18 cellular contexts compared by ENCODE assay signal in the genomic region with DNA sequence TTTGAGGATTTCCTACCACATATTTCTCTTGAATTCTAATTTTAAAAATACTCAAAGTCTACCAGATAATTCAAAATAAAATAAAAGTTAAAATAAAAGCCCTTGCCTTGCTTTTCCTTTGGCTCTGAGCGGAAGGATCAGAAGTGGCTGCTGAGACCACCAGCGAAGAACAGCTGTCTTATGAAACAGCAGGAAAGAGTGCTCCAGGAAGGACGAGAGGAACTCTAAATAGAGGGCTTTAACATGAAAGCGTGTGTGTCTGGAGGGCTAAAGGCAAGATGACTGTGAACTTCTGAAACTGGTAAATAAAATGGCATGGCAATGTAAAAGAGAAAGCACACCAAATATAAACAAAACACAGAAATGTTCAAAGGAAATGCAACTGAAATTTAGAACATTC.
"Had no signal": no experiment of that assay in that cellular context is flagged by ENCODE, and none has a peak within 500 bp of the region (broad histone marks: within the 10 kb centered on the region; RNA-seq: fewer than 3 reads in every experiment).

No MANE protein-coding gene starts in this region.

- H3K27me3 Mint-ChIP-seq: activated CD8-positive, alpha-beta T cell treated with anti-CD3 and anti-CD28 coated beads for 36 hours; stimulated activated naive CD8-positive, alpha-beta T cell treated with anti-CD3 and anti-CD28 coated beads, Interleukin-15, amount 100 ng/mL, for 72 hours had no signal

- H3K27ac ChIP-seq: body of pancreas, coronary artery, esophagus squamous epithelium, lower lobe of right lung, neural progenitor cell, upper lobe of right lung had no signal

- H3K36me3 ChIP-seq: esophagus squamous epithelium, lower lobe of right lung, neural progenitor cell, upper lobe of right lung had no signal

- FAIRE-seq: small intestine had no signal

- DNase-seq: activated CD4-positive, alpha-beta T cell treated with anti-CD3 and anti-CD28 coated beads for 4 hours; activated CD8-positive, alpha-beta T cell treated with anti-CD3 and anti-CD28 coated beads for 36 hours; activated gamma-delta T cell; activated T-cell treated with anti-CD3 and anti-CD28 coated beads, Interleukin-2, amount 50 U/mL, for 48 hours; body of pancreas; caudate nucleus; esophagus squamous epithelium; left colon; lower lobe of right lung; small intestine; stimulated activated naive CD8-positive, alpha-beta T cell treated with anti-CD3 and anti-CD28 coated beads, Interleukin-15, amount 100 ng/mL, for 72 hours; T-helper 2 cell; upper lobe of right lung had no signal

- H2AFZ ChIP-seq: neural progenitor cell had no signal

- H3K27me3 ChIP-seq: body of pancreas, esophagus squamous epithelium, neural progenitor cell, upper lobe of right lung had no signal

- H3K4me1 Mint-ChIP-seq: stimulated activated naive CD8-positive, alpha-beta T cell treated with anti-CD3 and anti-CD28 coated beads, Interleukin-15, amount 100 ng/mL, for 72 hours had no signal

- H3K9me3 Mint-ChIP-seq: activated CD8-positive, alpha-beta T cell treated with anti-CD3 and anti-CD28 coated beads for 36 hours; mesothelial cell of epicardium had no signal

- H3K36me3 Mint-ChIP-seq: activated naive CD4-positive, alpha-beta T cell treated with anti-CD3 and anti-CD28 coated beads, Interleukin-2, amount 50 U/mL, for 72 hours; mesothelial cell of epicardium had no signal

- H3K4me3 ChIP-seq: body of pancreas, coronary artery, esophagus squamous epithelium, lower lobe of right lung, neural progenitor cell, upper lobe of right lung had no signal

- ATAC-seq: activated CD8-positive, alpha-beta T cell treated with anti-CD3 and anti-CD28 coated beads for 36 hours; activated naive CD4-positive, alpha-beta T cell treated with anti-CD3 and anti-CD28 coated beads, Interleukin-2, amount 50 U/mL, for 72 hours; body of pancreas; left colon; lower lobe of right lung; stimulated activated naive CD8-positive, alpha-beta T cell treated with anti-CD3 and anti-CD28 coated beads, Interleukin-15, amount 100 ng/mL, for 72 hours; upper lobe of right lung; WTC11 had no signal

- H3K27ac Mint-ChIP-seq: activated CD8-positive, alpha-beta T cell treated with anti-CD3 and anti-CD28 coated beads for 36 hours; activated naive CD4-positive, alpha-beta T cell treated with anti-CD3 and anti-CD28 coated beads, Interleukin-2, amount 50 U/mL, for 72 hours; mesothelial cell of epicardium; neural progenitor cell; stimulated activated naive CD8-positive, alpha-beta T cell treated with anti-CD3 and anti-CD28 coated beads, Interleukin-15, amount 100 ng/mL, for 72 hours; WTC11 had no signal

- H3K9me3 ChIP-seq: body of pancreas, esophagus squamous epithelium, lower lobe of right lung, upper lobe of right lung had no signal

- H3K4me3 Mint-ChIP-seq: activated CD8-positive, alpha-beta T cell treated with anti-CD3 and anti-CD28 coated beads for 36 hours; mesothelial cell of epicardium; neural progenitor cell; stimulated activated naive CD8-positive, alpha-beta T cell treated with anti-CD3 and anti-CD28 coated beads, Interleukin-15, amount 100 ng/mL, for 72 hours; WTC11 had no signal

- H3K4me1 ChIP-seq: body of pancreas, esophagus squamous epithelium, lower lobe of right lung, upper lobe of right lung had no signal
